8 cellular contexts compared by ENCODE assay signal in the genomic region with DNA sequence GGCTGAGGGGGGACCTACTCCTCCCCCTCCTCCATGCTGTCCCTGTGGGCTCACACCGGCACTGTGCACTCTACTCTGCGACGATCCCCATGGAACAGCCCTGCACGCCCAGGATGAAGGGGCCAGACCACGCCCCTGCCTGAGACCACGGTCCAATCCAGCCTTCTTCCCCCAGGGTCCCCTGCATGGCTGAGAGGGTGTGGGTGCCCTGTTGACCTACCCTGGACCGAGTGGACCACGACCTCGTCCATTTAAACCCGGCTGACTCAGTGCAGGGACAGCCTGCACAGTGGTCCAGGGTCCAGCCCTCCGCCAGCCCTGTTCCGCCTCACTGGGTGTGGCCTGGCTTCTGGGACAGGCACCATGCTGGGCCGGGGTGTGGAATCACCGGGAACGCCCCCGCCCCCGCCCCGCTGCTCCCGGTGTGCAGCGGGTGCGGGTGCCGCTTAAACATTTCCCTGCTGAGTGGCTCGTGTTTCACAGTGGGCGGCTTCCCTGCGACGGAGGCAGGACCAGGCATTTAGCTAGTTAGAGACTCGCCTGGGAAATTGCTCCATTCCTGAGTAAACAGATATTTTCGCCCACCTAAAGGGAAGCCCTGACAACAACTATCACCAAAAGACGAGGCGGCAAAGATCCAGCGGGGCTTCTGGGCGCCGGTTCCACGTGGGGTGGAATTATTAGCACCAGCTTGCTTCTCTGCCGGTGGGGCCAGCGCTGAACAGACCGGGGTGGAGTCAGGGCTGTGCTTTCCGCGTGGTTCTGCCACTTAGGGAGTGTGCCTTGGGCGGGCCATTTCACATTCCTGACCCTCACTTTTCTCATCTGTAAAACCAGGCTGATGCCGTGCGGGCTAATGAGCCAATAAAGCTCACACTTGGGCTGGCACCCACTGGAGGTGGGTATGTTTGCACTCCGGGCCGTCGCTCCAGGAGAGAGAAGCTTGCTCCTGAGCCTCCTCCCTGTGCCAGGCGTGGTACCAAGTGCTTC. TPM values are rescaled to one million over a fixed set of nuclear protein-coding genes. Genes with fewer than 3 reads are reported as not detected.
DNase-seq lines count a peak whose midpoint lies in the region; ATAC-seq and TF ChIP-seq lines count a peak whose summit lies in the region.

No MANE protein-coding gene starts in this region.

- H3K27me3 ChIP-seq in CD4-positive, alpha-beta T cell (ENCODE audit: control insufficient read depth, insufficient read depth, low read length), result peaks cover 5% of the 10 kb centered on the region
- peaks cover 27% of the 10 kb centered on the region for H3K27me3 ChIP-seq in HUES64 (ENCODE audit: insufficient read depth, low read length)
- peaks cover 11% of the 10 kb centered on the region for H3K27me3 ChIP-seq in ascending aorta
- H3K27me3 ChIP-seq in left lung, result peaks cover 0 to 68% of the 10 kb centered on the region in 2 donors

- H3K9me3 ChIP-seq in CD4-positive, alpha-beta T cell (ENCODE audit: control insufficient read depth, low read length), result no peaks in the 10 kb centered on the region
- H3K9me3 ChIP-seq in HUES64 (ENCODE audit: insufficient read depth, low read depth, low read length), result no peaks in the 10 kb centered on the region
- H3K9me3 ChIP-seq in ascending aorta, result no peaks in the 10 kb centered on the region
- H3K9me3 ChIP-seq in left lung, result no peaks in the 10 kb centered on the region

- H3K4me1 ChIP-seq in HUES64 (ENCODE audit: insufficient read depth, low read length), result peaks cover 7% of the 10 kb centered on the region; the same call in 1 of the 2 replicates
- H3K4me1 ChIP-seq in ascending aorta, result peaks cover 0 to 9% of the 10 kb centered on the region in 2 donors
- H3K4me1 ChIP-seq in left lung, result peaks cover 6 to 16% of the 10 kb centered on the region in 2 donors

- no peak overlapping the region for H3K27ac ChIP-seq in CD4-positive, alpha-beta T cell (ENCODE audit: low read depth, low read length)
- no peak overlapping the region for H3K27ac ChIP-seq in HUES64 (ENCODE audit: low read depth, low read length)
- H3K27ac ChIP-seq in ascending aorta, result no peak overlapping the region
- no peak overlapping the region for H3K27ac ChIP-seq in left lung

- H3K27me3 Mint-ChIP-seq in CD4-positive, alpha-beta T cell, result peaks cover 33% of the 10 kb centered on the region

- CTCF ChIA-PET in CD4-positive, alpha-beta T cell (lab: Charles Lee), result interaction anchor here (0.9 kb wide), 1 partner anchor 25 kb away, joined by 4 read pairs; no protein-coding TSS in a partner anchor

- peaks cover 7% of the 10 kb centered on the region for H3K36me3 Mint-ChIP-seq in CD4-positive, alpha-beta T cell (ENCODE audit: low read depth)

- H3K27ac Mint-ChIP-seq in CD4-positive, alpha-beta T cell, result peak overlapping the region; percentile 93

- peak overlapping the region; percentile 69 for H3K4me3 Mint-ChIP-seq in CD4-positive, alpha-beta T cell

- H3K36me3 ChIP-seq in HUES64 (ENCODE audit: insufficient read depth, low read length) (no peaks in the 10 kb centered on the region), ascending aorta (no peaks in the 10 kb centered on the region), left lung (no peaks in the 10 kb centered on the region)

- peak in 2 of 10 experiments; percentile 7 to 16 for DNase-seq in CD4-positive, alpha-beta T cell
- no peak for DNase-seq in ascending aorta (ENCODE audit: low spot score in 2 of 2)
- DNase-seq in left lung, result no peak
- no peak for DNase-seq in putamen (ENCODE audit: low spot score)
- no peak for DNase-seq in MV-4-11 (lab: John Stamatoyannopoulos, UW)
- no peak for DNase-seq in central memory CD4-positive, alpha-beta T cell

- H3K4me3 ChIP-seq in HUES64 (ENCODE audit: low read length), result peak overlapping the region; percentile 35
- H3K4me3 ChIP-seq in ascending aorta, result peak overlapping the region; percentile 39 to 42
- peak overlapping the region in 1 of 2 donors; percentile 14 for H3K4me3 ChIP-seq in left lung

- no peak overlapping the region for H3K9ac ChIP-seq in HUES64 (ENCODE audit: low read depth, low read length)

- H3K4me1 Mint-ChIP-seq in CD4-positive, alpha-beta T cell (ENCODE audit: low read depth), result peaks cover 47% of the 10 kb centered on the region

- 16% methylated on average over 46 of the region's 46 CpGs for WGBS in HUES64

- TF ChIP-seq CTCF in CD4-positive, alpha-beta T cell (IDR thresholded peaks at IDR 0.05), result no peak
- TF ChIP-seq CTCF in ascending aorta (IDR thresholded peaks at IDR 0.05) (no peak), left lung (IDR thresholded peaks at IDR 0.05) (no peak)

- no peak for ATAC-seq in CD4-positive, alpha-beta T cell (ENCODE audit: poor library complexity)
- ATAC-seq in left lung (peak; percentile 90), HG02870 (IDR thresholded peaks at IDR 0.05; ENCODE audit: unreplicated experiment) (no peak)

- POLR2A ChIA-PET in CD4-positive, alpha-beta T cell (lab: Charles Lee), result interaction anchor here (0.6 to 1.7 kb wide), 5 partner anchors 18 to 68 kb away, joined by 3 to 24 read pairs (median 4); no protein-coding TSS in a partner anchor

- intact Hi-C loops in CD4-positive, alpha-beta T cell (cut with DNase I, micrococcal nuclease), result no loop called here
- intact Hi-C loops in ascending aorta (cut with DNase I) (no loop called here), left lung (cut with DNase I) (no loop called here)

- no peaks in the 10 kb centered on the region for H3K9me3 Mint-ChIP-seq in CD4-positive, alpha-beta T cell

RNA-seq across cellular contexts. Expression of a gene that starts 22.6 kb away (rescaled TPM):
- 1 to 10 TPM; 1.7 to 1.8 TPM for total RNA-seq in CD4-positive, alpha-beta T cell
- polyA plus RNA-seq in HUES64 (2013, experiment 1 of 2), result 0.15 TPM
- polyA plus RNA-seq in HUES64 (2013, experiment 2 of 2), result 0.51 TPM
- total RNA-seq in ascending aorta (not detected), left lung (under 1 TPM; 0.08 to 0.23 TPM)

RNA-seq across cellular contexts. Expression of a gene that starts 49.5 kb away (rescaled TPM):
- total RNA-seq in CD4-positive, alpha-beta T cell, result not detected
- polyA plus RNA-seq in HUES64 (2013, experiment 1 of 2), result 0.25 TPM
- 0.95 TPM for polyA plus RNA-seq in HUES64 (2013, experiment 2 of 2)
- total RNA-seq in ascending aorta, result not detected
- under 1 TPM in 1 of 2 donors, not detected in 1; 0.23 TPM for total RNA-seq in left lung
